ENCODE assay signal across 7 cellular contexts in the genomic region with DNA sequence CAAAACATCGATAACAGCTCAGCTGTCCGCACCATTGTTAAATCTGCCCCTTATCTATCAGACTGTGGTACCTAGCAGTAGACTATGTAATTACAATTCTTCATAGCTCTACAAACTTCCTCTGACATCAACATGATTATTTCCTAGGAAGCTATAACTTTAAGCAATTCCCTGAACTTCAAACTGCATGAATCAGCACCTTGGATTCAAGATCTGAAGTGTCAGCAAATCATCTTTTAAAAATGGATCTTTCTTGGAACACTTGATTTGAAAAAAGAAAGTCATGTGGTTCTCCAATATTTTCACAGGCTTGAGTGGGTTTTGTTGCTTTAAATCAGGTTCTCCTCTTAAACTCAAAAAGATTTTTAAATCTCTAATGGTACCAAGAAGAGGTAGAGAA.
"Had no signal": no experiment of that assay in that cellular context is flagged by ENCODE, and none has a peak within 500 bp of the region (broad histone marks: within the 10 kb centered on the region; RNA-seq: fewer than 3 reads in every experiment).

No MANE protein-coding gene starts in this region.

- H2AFZ ChIP-seq: GM23338 had no signal

- H3K4me3 ChIP-seq: GM23338 had no signal

- H3K4me2 ChIP-seq: GM23338 had no signal

- FAIRE-seq: H1, H54, HTR-8/SVneo had no signal

- ATAC-seq: GM23338 had no signal

- DNase-seq: H9, HCEC 1CT, KG1 had no signal
